8 cellular contexts compared by ENCODE assay signal in the genomic region with DNA sequence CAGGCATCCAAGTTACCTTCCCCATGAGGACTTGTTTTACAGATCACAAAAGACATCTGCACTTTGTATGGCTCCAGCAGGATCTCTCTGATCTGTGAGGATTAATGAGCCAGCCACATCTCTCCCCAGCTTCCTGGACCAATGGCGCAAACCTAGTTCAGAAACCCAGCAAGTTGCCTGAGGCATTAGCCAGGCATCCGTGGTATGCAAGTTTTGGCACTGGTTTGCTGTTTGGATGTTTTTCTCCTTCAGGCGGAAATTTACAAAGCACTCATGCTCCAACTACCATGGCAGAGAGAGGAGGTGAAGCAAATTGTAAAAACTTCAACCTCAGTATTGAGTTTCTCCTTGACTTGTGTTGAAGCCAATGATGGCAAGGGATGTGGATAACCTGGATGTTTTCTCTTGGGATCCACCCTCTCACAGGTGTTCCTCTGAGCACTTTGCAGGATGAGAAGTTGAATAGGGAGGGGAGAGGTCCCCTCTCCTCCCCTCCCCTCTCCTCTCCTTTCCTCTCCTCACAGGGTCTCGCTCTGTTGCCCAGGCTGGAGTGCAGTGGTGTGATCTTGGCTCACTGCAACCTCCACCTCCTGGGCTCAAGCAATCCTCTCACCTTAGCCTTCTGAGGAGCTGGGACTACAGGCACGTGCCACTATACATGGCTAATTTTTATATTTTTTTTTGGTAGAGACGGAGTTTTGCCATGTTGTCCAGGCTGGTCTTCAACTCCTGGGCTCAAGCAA. TPM values are rescaled to one million over a fixed set of nuclear protein-coding genes. Genes with fewer than 3 reads are reported as not detected.
DNase-seq lines count a peak whose midpoint lies in the region; ATAC-seq and TF ChIP-seq lines count a peak whose summit lies in the region.

No MANE protein-coding gene starts in this region.

- H3K9me3 Mint-ChIP-seq in nephron progenitor cell: no peaks in the 10 kb centered on the region

- DNase-seq in DMS79 (lab: John Stamatoyannopoulos, UW) (peak; percentile 97), NCI-H510A (lab: John Stamatoyannopoulos, UW) (peak; percentile 50), epidermal melanocyte (ENCODE audit: insufficient read length, low spot score) (peak; percentile 97), omental fat pad (ENCODE audit: low spot score) (peak; percentile 46), SKM-1 (lab: John Stamatoyannopoulos, UW; ENCODE audit: unreplicated experiment) (no peak), nephron progenitor cell (no peak)
- DNase-seq in effector CD8-positive, alpha-beta T cell (lab: John Stamatoyannopoulos, UW): no peak

- H3K36me3 Mint-ChIP-seq in nephron progenitor cell (ENCODE audit: low read depth): no peaks in the 10 kb centered on the region

- peak; percentile 71 for ATAC-seq in omental fat pad (ENCODE audit: low FRiP score)
- ATAC-seq in GM19324 (IDR thresholded peaks at IDR 0.05; ENCODE audit: low FRiP score, unreplicated experiment): no peak

- no peaks in the 10 kb centered on the region for H3K27me3 Mint-ChIP-seq in nephron progenitor cell (ENCODE audit: low read depth, poor library complexity)

- H3K4me1 Mint-ChIP-seq in nephron progenitor cell: peaks cover 14% of the 10 kb centered on the region

- TF ChIP-seq CTCF in omental fat pad (IDR thresholded peaks at IDR 0.05): no peak
- TF ChIP-seq CTCF in nephron progenitor cell (IDR thresholded peaks at IDR 0.05): no peak

- no peak overlapping the region for H3K4me3 Mint-ChIP-seq in nephron progenitor cell

- H3K27ac Mint-ChIP-seq in nephron progenitor cell: no peak overlapping the region

RNA-seq across cellular contexts. Expression of gene ENO1, which starts 25.6 kb away (rescaled TPM):
- 1,000 to 10,000 TPM in 1 of 4 donors, 100 to 1,000 TPM in 3; 322 to 1,205 (median 623) TPM for total RNA-seq in omental fat pad

RNA-seq across cellular contexts. Expression of gene CA6, which starts 41.6 kb away (rescaled TPM):
- total RNA-seq in omental fat pad: not detected

Comparison
In these comparisons a context has a peak if more than half of its experiments do, and no peak if none do; other contexts are left out.
1. DNase-seq: peak in DMS79 (single experiment), NCI-H510A (single experiment), epidermal melanocyte (single experiment) and omental fat pad (single experiment); none in effector CD8-positive, alpha-beta T cell (single experiment), SKM-1 (single experiment) and nephron progenitor cell (single experiment).